1 cellular context compared by ENCODE assay signal in the genomic region with DNA sequence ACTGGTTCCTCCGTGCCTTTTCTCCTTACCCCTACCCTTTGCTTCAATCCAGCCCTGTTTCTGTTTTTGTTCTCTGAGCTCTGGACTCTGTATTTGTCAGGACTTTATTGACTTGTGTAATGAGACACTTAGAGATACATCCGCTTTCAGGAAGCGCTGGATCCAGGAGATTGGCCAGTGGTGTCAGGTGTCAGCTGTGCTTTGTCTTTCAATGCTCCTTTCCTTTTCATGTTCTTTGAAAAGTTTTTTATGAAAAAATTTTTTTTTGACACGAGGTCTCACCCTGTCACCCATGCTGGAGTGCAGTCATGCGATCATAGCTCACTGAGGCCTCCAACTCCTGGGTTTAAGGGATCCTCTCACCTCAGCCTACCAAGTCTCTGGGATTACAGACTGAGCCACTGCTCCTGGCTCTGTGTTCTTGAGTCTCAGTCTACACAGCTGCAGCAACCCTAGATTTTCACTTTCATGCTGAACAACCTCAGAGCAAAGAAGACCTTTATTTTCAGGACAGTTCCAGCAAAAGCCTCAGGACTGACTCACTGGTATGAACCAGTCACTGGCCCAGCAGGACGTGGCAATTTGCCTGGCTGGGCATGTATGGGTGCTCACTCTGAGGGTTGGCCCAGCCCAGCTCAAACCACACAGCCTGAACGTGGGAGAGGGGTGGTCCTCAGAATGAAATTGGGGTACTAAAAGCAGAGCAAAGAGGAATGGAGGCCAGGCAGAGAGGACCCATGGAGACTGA.
A peak's percentile ranks its signal among the peaks of the same experiment; 100 is the strongest.
TF ChIP-seq lines count a peak whose summit lies in the region.

No MANE protein-coding gene starts in this region.

TF ChIP-seq in HepG2, 621 proteins besides CTCF, POLR2A, EP300 and RAD21 (continued from another document and continues in another):
- TF ChIP-seq, protein P1, sequence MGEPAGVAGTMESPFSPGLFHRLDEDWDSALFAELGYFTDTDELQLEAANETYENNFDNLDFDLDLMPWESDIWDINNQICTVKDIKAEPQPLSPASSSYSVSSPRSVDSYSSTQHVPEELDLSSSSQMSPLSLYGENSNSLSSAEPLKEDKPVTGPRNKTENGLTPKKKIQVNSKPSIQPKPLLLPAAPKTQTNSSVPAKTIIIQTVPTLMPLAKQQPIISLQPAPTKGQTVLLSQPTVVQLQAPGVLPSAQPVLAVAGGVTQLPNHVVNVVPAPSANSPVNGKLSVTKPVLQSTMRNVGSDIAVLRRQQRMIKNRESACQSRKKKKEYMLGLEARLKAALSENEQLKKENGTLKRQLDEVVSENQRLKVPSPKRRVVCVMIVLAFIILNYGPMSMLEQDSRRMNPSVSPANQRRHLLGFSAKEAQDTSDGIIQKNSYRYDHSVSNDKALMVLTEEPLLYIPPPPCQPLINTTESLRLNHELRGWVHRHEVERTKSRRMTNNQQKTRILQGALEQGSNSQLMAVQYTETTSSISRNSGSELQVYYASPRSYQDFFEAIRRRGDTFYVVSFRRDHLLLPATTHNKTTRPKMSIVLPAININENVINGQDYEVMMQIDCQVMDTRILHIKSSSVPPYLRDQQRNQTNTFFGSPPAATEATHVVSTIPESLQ (CRISPR knock-in tag; conservative IDR thresholded peaks at IDR 0.05) = no peak
- TF ChIP-seq ZNF274 (CRISPR knock-in tag; IDR thresholded peaks at IDR 0.05) = no peak
- no peak for TF ChIP-seq PPARG (CRISPR knock-in tag; conservative IDR thresholded peaks at IDR 0.05)
- TF ChIP-seq, protein P2, sequence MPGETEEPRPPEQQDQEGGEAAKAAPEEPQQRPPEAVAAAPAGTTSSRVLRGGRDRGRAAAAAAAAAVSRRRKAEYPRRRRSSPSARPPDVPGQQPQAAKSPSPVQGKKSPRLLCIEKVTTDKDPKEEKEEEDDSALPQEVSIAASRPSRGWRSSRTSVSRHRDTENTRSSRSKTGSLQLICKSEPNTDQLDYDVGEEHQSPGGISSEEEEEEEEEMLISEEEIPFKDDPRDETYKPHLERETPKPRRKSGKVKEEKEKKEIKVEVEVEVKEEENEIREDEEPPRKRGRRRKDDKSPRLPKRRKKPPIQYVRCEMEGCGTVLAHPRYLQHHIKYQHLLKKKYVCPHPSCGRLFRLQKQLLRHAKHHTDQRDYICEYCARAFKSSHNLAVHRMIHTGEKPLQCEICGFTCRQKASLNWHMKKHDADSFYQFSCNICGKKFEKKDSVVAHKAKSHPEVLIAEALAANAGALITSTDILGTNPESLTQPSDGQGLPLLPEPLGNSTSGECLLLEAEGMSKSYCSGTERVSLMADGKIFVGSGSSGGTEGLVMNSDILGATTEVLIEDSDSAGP (CRISPR knock-in tag; IDR thresholded peaks at IDR 0.05; ENCODE audit: borderline replicate concordance) = no peak
- TF ChIP-seq ZNF225 (CRISPR knock-in tag; IDR thresholded peaks at IDR 0.05) = no peak
- TF ChIP-seq, protein P3, sequence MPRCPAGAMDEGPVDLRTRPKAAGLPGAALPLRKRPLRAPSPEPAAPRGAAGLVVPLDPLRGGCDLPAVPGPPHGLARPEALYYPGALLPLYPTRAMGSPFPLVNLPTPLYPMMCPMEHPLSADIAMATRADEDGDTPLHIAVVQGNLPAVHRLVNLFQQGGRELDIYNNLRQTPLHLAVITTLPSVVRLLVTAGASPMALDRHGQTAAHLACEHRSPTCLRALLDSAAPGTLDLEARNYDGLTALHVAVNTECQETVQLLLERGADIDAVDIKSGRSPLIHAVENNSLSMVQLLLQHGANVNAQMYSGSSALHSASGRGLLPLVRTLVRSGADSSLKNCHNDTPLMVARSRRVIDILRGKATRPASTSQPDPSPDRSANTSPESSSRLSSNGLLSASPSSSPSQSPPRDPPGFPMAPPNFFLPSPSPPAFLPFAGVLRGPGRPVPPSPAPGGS (CRISPR knock-in tag; IDR thresholded peaks at IDR 0.05) = no peak
- TF ChIP-seq, protein P4, sequence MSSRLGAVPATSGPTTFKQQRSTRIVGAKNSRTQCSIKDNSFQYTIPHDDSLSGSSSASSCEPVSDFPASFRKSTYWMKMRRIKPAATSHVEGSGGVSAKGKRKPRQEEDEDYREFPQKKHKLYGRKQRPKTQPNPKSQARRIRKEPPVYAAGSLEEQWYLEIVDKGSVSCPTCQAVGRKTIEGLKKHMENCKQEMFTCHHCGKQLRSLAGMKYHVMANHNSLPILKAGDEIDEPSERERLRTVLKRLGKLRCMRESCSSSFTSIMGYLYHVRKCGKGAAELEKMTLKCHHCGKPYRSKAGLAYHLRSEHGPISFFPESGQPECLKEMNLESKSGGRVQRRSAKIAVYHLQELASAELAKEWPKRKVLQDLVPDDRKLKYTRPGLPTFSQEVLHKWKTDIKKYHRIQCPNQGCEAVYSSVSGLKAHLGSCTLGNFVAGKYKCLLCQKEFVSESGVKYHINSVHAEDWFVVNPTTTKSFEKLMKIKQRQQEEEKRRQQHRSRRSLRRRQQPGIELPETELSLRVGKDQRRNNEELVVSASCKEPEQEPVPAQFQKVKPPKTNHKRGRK (CRISPR knock-in tag; IDR thresholded peaks at IDR 0.05) = no peak
- TF ChIP-seq SUZ12 (IDR thresholded peaks at IDR 0.05; ENCODE audit: low read depth, low read length) = no peak
- no peak for TF ChIP-seq MXD4 (CRISPR knock-in tag; IDR thresholded peaks at IDR 0.05)
- TF ChIP-seq HDAC2 (CRISPR knock-in tag; IDR thresholded peaks at IDR 0.05) = peak; percentile 21; the same call in 1 of the 2 replicates
- TF ChIP-seq ZNF703 (CRISPR knock-in tag; IDR thresholded peaks at IDR 0.05; ENCODE audit: borderline replicate concordance) = no peak
- no peak for TF ChIP-seq NPAS2 (CRISPR knock-in tag; IDR thresholded peaks at IDR 0.05; ENCODE audit: borderline replicate concordance)
- TF ChIP-seq ZNF326 (CRISPR knock-in tag; IDR thresholded peaks at IDR 0.05; ENCODE audit: borderline replicate concordance) = no peak
- no peak for TF ChIP-seq WIZ (CRISPR knock-in tag; IDR thresholded peaks at IDR 0.05)
- TF ChIP-seq ZFP36L2 (CRISPR knock-in tag; IDR thresholded peaks at IDR 0.05) = no peak
- no peak for TF ChIP-seq ZNF530 (CRISPR knock-in tag; IDR thresholded peaks at IDR 0.05; ENCODE audit: low read depth)
- TF ChIP-seq ZNF484 (CRISPR knock-in tag; IDR thresholded peaks at IDR 0.05; ENCODE audit: borderline replicate concordance, low read depth) = no peak
- TF ChIP-seq, protein P5, sequence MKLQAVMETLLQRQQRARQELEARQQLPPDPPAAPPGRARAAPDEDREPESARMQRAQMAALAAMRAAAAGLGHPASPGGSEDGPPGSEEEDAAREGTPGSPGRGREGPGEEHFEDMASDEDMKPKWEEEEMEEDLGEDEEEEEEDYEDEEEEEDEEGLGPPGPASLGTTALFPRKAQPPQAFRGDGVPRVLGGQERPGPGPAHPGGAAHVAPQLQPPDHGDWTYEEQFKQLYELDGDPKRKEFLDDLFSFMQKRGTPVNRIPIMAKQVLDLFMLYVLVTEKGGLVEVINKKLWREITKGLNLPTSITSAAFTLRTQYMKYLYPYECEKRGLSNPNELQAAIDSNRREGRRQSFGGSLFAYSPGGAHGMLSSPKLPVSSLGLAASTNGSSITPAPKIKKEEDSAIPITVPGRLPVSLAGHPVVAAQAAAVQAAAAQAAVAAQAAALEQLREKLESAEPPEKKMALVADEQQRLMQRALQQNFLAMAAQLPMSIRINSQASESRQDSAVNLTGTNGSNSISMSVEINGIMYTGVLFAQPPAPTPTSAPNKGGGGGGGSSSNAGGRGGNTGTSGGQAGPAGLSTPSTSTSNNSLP (IDR thresholded peaks at IDR 0.05; ENCODE audit: low read depth, low read length) = peak; percentile 28; the same call in 1 of the 2 replicates
- no peak for TF ChIP-seq ZNF260 (CRISPR knock-in tag; IDR thresholded peaks at IDR 0.05; ENCODE audit: borderline replicate concordance, low read depth)
- TF ChIP-seq NKX3-1 (CRISPR knock-in tag; IDR thresholded peaks at IDR 0.05) = no peak
- TF ChIP-seq ZNF605 (CRISPR knock-in tag; IDR thresholded peaks at IDR 0.05) = 0 out of 2 replicates have a peak, but pooled peaks have one; percentile 36
- no peak for TF ChIP-seq MTA3 (CRISPR knock-in tag; IDR thresholded peaks at IDR 0.05)
- TF ChIP-seq, protein P6, sequence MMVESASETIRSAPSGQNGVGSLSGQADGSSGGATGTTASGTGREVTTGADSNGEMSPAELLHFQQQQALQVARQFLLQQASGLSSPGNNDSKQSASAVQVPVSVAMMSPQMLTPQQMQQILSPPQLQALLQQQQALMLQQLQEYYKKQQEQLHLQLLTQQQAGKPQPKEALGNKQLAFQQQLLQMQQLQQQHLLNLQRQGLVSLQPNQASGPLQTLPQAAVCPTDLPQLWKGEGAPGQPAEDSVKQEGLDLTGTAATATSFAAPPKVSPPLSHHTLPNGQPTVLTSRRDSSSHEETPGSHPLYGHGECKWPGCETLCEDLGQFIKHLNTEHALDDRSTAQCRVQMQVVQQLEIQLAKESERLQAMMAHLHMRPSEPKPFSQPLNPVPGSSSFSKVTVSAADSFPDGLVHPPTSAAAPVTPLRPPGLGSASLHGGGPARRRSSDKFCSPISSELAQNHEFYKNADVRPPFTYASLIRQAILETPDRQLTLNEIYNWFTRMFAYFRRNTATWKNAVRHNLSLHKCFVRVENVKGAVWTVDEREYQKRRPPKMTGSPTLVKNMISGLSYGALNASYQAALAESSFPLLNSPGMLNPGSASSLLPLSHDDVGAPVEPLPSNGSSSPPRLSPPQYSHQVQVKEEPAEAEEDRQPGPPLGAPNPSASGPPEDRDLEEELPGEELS (CRISPR knock-in tag; IDR thresholded peaks at IDR 0.05) = peak; percentile 72; the same call in 1 of the 2 replicates
- no peak for TF ChIP-seq PAX8 (CRISPR knock-in tag; IDR thresholded peaks at IDR 0.05; ENCODE audit: borderline replicate concordance)
- TF ChIP-seq ZNF180 (CRISPR knock-in tag; IDR thresholded peaks at IDR 0.05; ENCODE audit: borderline replicate concordance, low read depth) = no peak
- no peak; the same call in 1 of the 2 replicates for TF ChIP-seq ZNF143 (CRISPR knock-in tag; IDR thresholded peaks at IDR 0.05)
- TF ChIP-seq ATF1 (CRISPR knock-in tag; IDR thresholded peaks at IDR 0.05) = no peak
- TF ChIP-seq, protein P7, sequence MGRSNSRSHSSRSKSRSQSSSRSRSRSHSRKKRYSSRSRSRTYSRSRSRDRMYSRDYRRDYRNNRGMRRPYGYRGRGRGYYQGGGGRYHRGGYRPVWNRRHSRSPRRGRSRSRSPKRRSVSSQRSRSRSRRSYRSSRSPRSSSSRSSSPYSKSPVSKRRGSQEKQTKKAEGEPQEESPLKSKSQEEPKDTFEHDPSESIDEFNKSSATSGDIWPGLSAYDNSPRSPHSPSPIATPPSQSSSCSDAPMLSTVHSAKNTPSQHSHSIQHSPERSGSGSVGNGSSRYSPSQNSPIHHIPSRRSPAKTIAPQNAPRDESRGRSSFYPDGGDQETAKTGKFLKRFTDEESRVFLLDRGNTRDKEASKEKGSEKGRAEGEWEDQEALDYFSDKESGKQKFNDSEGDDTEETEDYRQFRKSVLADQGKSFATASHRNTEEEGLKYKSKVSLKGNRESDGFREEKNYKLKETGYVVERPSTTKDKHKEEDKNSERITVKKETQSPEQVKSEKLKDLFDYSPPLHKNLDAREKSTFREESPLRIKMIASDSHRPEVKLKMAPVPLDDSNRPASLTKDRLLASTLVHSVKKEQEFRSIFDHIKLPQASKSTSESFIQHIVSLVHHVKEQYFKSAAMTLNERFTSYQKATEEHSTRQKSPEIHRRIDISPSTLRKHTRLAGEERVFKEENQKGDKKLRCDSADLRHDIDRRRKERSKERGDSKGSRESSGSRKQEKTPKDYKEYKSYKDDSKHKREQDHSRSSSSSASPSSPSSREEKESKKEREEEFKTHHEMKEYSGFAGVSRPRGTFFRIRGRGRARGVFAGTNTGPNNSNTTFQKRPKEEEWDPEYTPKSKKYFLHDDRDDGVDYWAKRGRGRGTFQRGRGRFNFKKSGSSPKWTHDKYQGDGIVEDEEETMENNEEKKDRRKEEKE (IDR thresholded peaks at IDR 0.05) = no peak
- TF ChIP-seq, protein P8, sequence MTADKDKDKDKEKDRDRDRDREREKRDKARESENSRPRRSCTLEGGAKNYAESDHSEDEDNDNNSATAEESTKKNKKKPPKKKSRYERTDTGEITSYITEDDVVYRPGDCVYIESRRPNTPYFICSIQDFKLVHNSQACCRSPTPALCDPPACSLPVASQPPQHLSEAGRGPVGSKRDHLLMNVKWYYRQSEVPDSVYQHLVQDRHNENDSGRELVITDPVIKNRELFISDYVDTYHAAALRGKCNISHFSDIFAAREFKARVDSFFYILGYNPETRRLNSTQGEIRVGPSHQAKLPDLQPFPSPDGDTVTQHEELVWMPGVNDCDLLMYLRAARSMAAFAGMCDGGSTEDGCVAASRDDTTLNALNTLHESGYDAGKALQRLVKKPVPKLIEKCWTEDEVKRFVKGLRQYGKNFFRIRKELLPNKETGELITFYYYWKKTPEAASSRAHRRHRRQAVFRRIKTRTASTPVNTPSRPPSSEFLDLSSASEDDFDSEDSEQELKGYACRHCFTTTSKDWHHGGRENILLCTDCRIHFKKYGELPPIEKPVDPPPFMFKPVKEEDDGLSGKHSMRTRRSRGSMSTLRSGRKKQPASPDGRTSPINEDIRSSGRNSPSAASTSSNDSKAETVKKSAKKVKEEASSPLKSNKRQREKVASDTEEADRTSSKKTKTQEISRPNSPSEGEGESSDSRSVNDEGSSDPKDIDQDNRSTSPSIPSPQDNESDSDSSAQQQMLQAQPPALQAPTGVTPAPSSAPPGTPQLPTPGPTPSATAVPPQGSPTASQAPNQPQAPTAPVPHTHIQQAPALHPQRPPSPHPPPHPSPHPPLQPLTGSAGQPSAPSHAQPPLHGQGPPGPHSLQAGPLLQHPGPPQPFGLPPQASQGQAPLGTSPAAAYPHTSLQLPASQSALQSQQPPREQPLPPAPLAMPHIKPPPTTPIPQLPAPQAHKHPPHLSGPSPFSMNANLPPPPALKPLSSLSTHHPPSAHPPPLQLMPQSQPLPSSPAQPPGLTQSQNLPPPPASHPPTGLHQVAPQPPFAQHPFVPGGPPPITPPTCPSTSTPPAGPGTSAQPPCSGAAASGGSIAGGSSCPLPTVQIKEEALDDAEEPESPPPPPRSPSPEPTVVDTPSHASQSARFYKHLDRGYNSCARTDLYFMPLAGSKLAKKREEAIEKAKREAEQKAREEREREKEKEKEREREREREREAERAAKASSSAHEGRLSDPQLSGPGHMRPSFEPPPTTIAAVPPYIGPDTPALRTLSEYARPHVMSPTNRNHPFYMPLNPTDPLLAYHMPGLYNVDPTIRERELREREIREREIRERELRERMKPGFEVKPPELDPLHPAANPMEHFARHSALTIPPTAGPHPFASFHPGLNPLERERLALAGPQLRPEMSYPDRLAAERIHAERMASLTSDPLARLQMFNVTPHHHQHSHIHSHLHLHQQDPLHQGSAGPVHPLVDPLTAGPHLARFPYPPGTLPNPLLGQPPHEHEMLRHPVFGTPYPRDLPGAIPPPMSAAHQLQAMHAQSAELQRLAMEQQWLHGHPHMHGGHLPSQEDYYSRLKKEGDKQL (CRISPR knock-in tag; IDR thresholded peaks at IDR 0.05; ENCODE audit: low read depth) = no peak
- TF ChIP-seq, protein P9, sequence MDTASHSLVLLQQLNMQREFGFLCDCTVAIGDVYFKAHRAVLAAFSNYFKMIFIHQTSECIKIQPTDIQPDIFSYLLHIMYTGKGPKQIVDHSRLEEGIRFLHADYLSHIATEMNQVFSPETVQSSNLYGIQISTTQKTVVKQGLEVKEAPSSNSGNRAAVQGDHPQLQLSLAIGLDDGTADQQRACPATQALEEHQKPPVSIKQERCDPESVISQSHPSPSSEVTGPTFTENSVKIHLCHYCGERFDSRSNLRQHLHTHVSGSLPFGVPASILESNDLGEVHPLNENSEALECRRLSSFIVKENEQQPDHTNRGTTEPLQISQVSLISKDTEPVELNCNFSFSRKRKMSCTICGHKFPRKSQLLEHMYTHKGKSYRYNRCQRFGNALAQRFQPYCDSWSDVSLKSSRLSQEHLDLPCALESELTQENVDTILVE (CRISPR knock-in tag; IDR thresholded peaks at IDR 0.05) = no peak
- TF ChIP-seq HIVEP1 (CRISPR knock-in tag; IDR thresholded peaks at IDR 0.05) = no peak
- no peak for TF ChIP-seq MAF1 (CRISPR knock-in tag; IDR thresholded peaks at IDR 0.05; ENCODE audit: borderline replicate concordance)
- TF ChIP-seq NRL (CRISPR knock-in tag; IDR thresholded peaks at IDR 0.05; ENCODE audit: borderline replicate concordance) = no peak
